In the genomic region with DNA sequence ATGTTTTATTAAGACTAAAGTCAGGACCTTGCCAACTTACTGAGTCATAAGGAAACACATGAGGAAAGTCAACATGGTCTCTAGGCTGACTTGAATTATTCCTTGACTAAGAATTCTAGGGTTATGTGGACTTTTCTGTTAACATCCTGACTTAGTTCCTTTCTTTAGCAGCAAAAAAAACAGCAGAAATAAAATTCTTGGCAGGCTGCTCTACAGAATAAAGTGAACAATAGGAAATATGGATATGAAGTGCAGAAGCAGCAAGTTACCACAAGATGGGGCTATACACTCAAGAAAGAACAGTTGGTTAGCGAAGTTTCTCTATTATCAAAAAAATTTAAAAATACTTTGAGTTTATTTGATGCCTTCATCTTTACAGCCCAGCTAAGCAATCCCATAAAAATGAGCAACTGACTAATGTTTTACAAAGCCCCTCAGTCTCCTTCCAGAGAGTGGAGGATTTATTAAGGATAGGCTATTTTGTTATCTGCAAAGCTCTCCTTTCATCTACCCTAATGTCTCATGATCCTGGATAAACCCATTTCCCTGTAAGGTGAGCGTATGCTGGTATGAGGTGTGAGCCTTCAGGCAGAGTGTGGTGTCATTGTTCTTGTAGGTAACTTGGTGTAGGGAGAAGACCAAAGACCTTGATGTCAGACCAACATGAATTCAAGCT, we compare ENCODE assay signal across 7 cellular contexts. TPM values are rescaled to one million over a fixed set of nuclear protein-coding genes. Genes with fewer than 3 reads are reported as not detected.
DNase-seq lines count a peak whose midpoint lies in the region; ATAC-seq and TF ChIP-seq lines count a peak whose summit lies in the region.

No MANE protein-coding gene starts in this region.

- DNase-seq in EL (peak; percentile 61), HuH-7 (ENCODE audit: low spot score) (peak; percentile 55), NOMO-1 treated with DMSO at 0.1 percent for 48 hours (lab: John Stamatoyannopoulos, UW; ENCODE audit: unreplicated experiment) (peak; percentile 70), dedifferentiated amniotic fluid mesenchymal stem cell (ENCODE audit: extremely low spot score) (peak; percentile 77), mesothelial cell of epicardium (ENCODE audit: low spot score in 2 of 2, unreplicated experiment in 2 of 2) (no peak)
- DNase-seq in activated naive CD4-positive, alpha-beta T cell treated with anti-CD3 and anti-CD28 coated beads for 36 hours, result no peak

- no peak overlapping the region for H3K27ac Mint-ChIP-seq in mesothelial cell of epicardium
- no peak overlapping the region for H3K27ac Mint-ChIP-seq in activated naive CD4-positive, alpha-beta T cell treated with anti-CD3 and anti-CD28 coated beads for 36 hours

- H3K36me3 Mint-ChIP-seq in mesothelial cell of epicardium, result no peaks in the 10 kb centered on the region
- H3K36me3 Mint-ChIP-seq in activated naive CD4-positive, alpha-beta T cell treated with anti-CD3 and anti-CD28 coated beads for 36 hours (ENCODE audit: low read depth), result no peaks in the 10 kb centered on the region

- peaks cover 17% of the 10 kb centered on the region for H3K27me3 Mint-ChIP-seq in mesothelial cell of epicardium (ENCODE audit: low read depth)
- H3K27me3 Mint-ChIP-seq in activated naive CD4-positive, alpha-beta T cell treated with anti-CD3 and anti-CD28 coated beads for 36 hours (ENCODE audit: low read depth), result peaks cover 4% of the 10 kb centered on the region

- peak; percentile 87 for TF ChIP-seq CTCF in mesothelial cell of epicardium (IDR thresholded peaks at IDR 0.05; ENCODE audit: unreplicated experiment)

- H3K9me3 Mint-ChIP-seq in mesothelial cell of epicardium, result no peaks in the 10 kb centered on the region
- no peaks in the 10 kb centered on the region for H3K9me3 Mint-ChIP-seq in activated naive CD4-positive, alpha-beta T cell treated with anti-CD3 and anti-CD28 coated beads for 36 hours

- no peak overlapping the region for H3K4me3 Mint-ChIP-seq in mesothelial cell of epicardium
- no peak overlapping the region for H3K4me3 Mint-ChIP-seq in activated naive CD4-positive, alpha-beta T cell treated with anti-CD3 and anti-CD28 coated beads for 36 hours

- no peak for ATAC-seq in HG02840 (IDR thresholded peaks at IDR 0.05; ENCODE audit: low FRiP score, unreplicated experiment)

- CTCF ChIA-PET in activated naive CD4-positive, alpha-beta T cell treated with anti-CD3 and anti-CD28 coated beads for 36 hours (lab: Charles Lee), result interaction anchor here (0.7 to 5.9 kb wide), 26 partner anchors 10 to 409 kb away, joined by 3 to 89 read pairs (median 4); a partner anchor contains a TSS

- peaks cover 3% of the 10 kb centered on the region for H3K4me1 Mint-ChIP-seq in mesothelial cell of epicardium
- peaks cover 5% of the 10 kb centered on the region for H3K4me1 Mint-ChIP-seq in activated naive CD4-positive, alpha-beta T cell treated with anti-CD3 and anti-CD28 coated beads for 36 hours (ENCODE audit: low read depth)

- intact Hi-C loops in activated naive CD4-positive, alpha-beta T cell treated with anti-CD3 and anti-CD28 coated beads for 36 hours (cut with micrococcal nuclease), result loop anchor here (1.0 to 10.0 kb wide), 9 partner anchors 40 to 762 kb away; a partner anchor contains a TSS

RNA-seq across cellular contexts. Expression of a gene that starts 23.1 kb away (rescaled TPM):
- 36.4 to 39.0 TPM (median 37.3 TPM) in 3 replicates for total RNA-seq in mesothelial cell of epicardium
- total RNA-seq in activated naive CD4-positive, alpha-beta T cell treated with anti-CD3 and anti-CD28 coated beads for 36 hours, result 10 to 100 TPM; 21.0 to 24.9 TPM

RNA-seq across cellular contexts. Expression of a gene that starts 40.1 kb away (rescaled TPM):
- 1.5 to 1.9 TPM (median 1.7 TPM) in 3 replicates for total RNA-seq in mesothelial cell of epicardium
- total RNA-seq in activated naive CD4-positive, alpha-beta T cell treated with anti-CD3 and anti-CD28 coated beads for 36 hours, result 10 to 100 TPM; 20.2 to 23.8 TPM

Comparison
In these comparisons a context has a peak if more than half of its experiments do, and no peak if none do; other contexts are left out.
1. DNase-seq: peak in EL (single experiment), HuH-7 (single experiment), NOMO-1 treated with DMSO at 0.1 percent for 48 hours (single experiment) and dedifferentiated amniotic fluid mesenchymal stem cell (single experiment); none in mesothelial cell of epicardium (0 of 2) and activated naive CD4-positive, alpha-beta T cell treated with anti-CD3 and anti-CD28 coated beads for 36 hours (single experiment).